In the genomic region with DNA sequence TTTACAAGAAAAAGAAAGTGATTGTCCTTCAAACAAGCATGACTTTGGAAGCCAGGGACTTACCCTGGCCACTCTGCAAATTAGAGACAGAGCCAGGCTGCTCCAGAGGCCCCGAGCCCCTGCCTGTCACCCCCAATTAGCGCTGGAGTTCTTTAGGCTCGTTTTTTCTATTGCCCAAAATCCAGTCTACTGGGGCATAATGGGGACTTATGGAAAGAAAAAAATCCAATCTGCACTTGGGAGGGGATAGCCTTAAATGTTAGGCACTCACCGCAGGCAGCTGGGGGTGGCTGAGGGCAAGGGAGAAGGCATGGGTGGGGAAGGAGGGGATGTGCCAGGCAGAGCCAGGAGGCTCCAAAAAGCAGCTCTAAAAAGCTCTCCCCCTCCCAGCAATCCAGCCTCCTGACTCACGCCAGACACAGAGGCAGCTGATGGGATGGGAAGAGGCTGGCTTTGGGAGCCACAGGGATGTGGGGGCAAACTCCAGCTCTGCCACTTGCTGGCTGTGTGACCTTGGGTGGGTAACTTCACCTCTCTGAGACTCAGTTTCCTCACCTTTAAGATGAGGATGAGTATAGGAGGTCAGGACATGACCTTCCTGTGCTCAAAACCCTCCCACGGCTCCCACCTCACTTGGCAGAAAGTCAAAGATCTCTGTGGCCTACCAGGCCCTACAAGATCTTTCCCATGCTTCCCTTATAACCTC, we compare ENCODE assay signal across 1 cellular context.
TF ChIP-seq lines count a peak whose summit lies in the region.

No MANE protein-coding gene starts in this region.

TF ChIP-seq in HepG2, 621 proteins besides CTCF, POLR2A, EP300 and RAD21 (continued from another document):
- TF ChIP-seq, protein P1, sequence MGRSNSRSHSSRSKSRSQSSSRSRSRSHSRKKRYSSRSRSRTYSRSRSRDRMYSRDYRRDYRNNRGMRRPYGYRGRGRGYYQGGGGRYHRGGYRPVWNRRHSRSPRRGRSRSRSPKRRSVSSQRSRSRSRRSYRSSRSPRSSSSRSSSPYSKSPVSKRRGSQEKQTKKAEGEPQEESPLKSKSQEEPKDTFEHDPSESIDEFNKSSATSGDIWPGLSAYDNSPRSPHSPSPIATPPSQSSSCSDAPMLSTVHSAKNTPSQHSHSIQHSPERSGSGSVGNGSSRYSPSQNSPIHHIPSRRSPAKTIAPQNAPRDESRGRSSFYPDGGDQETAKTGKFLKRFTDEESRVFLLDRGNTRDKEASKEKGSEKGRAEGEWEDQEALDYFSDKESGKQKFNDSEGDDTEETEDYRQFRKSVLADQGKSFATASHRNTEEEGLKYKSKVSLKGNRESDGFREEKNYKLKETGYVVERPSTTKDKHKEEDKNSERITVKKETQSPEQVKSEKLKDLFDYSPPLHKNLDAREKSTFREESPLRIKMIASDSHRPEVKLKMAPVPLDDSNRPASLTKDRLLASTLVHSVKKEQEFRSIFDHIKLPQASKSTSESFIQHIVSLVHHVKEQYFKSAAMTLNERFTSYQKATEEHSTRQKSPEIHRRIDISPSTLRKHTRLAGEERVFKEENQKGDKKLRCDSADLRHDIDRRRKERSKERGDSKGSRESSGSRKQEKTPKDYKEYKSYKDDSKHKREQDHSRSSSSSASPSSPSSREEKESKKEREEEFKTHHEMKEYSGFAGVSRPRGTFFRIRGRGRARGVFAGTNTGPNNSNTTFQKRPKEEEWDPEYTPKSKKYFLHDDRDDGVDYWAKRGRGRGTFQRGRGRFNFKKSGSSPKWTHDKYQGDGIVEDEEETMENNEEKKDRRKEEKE (IDR thresholded peaks at IDR 0.05): no peak
- TF ChIP-seq KDM4B (CRISPR knock-in tag; IDR thresholded peaks at IDR 0.05) (no peak), ISL2 (CRISPR knock-in tag; IDR thresholded peaks at IDR 0.05) (no peak), CHCHD3 (CRISPR knock-in tag; IDR thresholded peaks at IDR 0.05) (0 out of 2 replicates have a peak, but pooled peaks have one; percentile 32), ZBTB1 (CRISPR knock-in tag; IDR thresholded peaks at IDR 0.05; ENCODE audit: borderline replicate concordance) (no peak), ZNF326 (CRISPR knock-in tag; IDR thresholded peaks at IDR 0.05; ENCODE audit: borderline replicate concordance) (no peak), KDM5B (CRISPR knock-in tag; IDR thresholded peaks at IDR 0.05; ENCODE audit: borderline replicate concordance) (0 out of 2 replicates have a peak, but pooled peaks have one; percentile 5), CREB1 (IDR thresholded peaks at IDR 0.05) (no peak), CREB1 (CRISPR knock-in tag; IDR thresholded peaks at IDR 0.05) (no peak), NR2C2 (CRISPR knock-in tag; IDR thresholded peaks at IDR 0.05; ENCODE audit: borderline replicate concordance) (no peak), ZFP62 (CRISPR knock-in tag; IDR thresholded peaks at IDR 0.05) (no peak), KDM3A (CRISPR knock-in tag; IDR thresholded peaks at IDR 0.05; ENCODE audit: low read depth) (no peak), ATF7-NPFF (CRISPR knock-in tag; IDR thresholded peaks at IDR 0.05; ENCODE audit: low read depth) (no peak), CBX1 (IDR thresholded peaks at IDR 0.05; ENCODE audit: low read depth) (no peak), ASH2L (IDR thresholded peaks at IDR 0.05; ENCODE audit: insufficient read length, low read depth, low read length) (peak; percentile 18), EZH2 (conservative IDR thresholded peaks at IDR 0.05; ENCODE audit: low read depth, low read length) (no peak), KLF15 (CRISPR knock-in tag; IDR thresholded peaks at IDR 0.05; ENCODE audit: borderline replicate concordance) (no peak), GABPA (IDR thresholded peaks at IDR 0.05; ENCODE audit: low read depth, low read length) (no peak), GABPA (CRISPR knock-in tag; IDR thresholded peaks at IDR 0.05; ENCODE audit: low read depth) (no peak), KDM5A (IDR thresholded peaks at IDR 0.05; ENCODE audit: borderline replicate concordance, low read length) (no peak), SMYD3 (CRISPR knock-in tag; IDR thresholded peaks at IDR 0.05) (no peak), TP53 (CRISPR knock-in tag; conservative IDR thresholded peaks at IDR 0.05) (no peak), MBD4 (IDR thresholded peaks at IDR 0.05; ENCODE audit: borderline replicate concordance, low read length) (no peak), NFRKB (IDR thresholded peaks at IDR 0.05) (no peak), NAIF1 (CRISPR knock-in tag; IDR thresholded peaks at IDR 0.05; ENCODE audit: borderline replicate concordance) (no peak), ZMYM3 (CRISPR knock-in tag; IDR thresholded peaks at IDR 0.05) (peak; percentile 82), SMC3 (IDR thresholded peaks at IDR 0.05; ENCODE audit: low read length) (no peak), ZNF607 (CRISPR knock-in tag; IDR thresholded peaks at IDR 0.05; ENCODE audit: borderline replicate concordance) (no peak), SMAD3 (CRISPR knock-in tag; IDR thresholded peaks at IDR 0.05) (no peak), ZNF792 (CRISPR knock-in tag; IDR thresholded peaks at IDR 0.05) (no peak), ZNF883 (CRISPR knock-in tag; IDR thresholded peaks at IDR 0.05; ENCODE audit: not compliant biosample characterization) (no peak), ZNF768 (CRISPR knock-in tag; IDR thresholded peaks at IDR 0.05) (peak; percentile 94), ZNF629 (CRISPR knock-in tag; conservative IDR thresholded peaks at IDR 0.05) (no peak), ZMAT3 (CRISPR knock-in tag; conservative IDR thresholded peaks at IDR 0.05) (0 out of 2 replicates have a peak, but pooled peaks have one; percentile 71), ZNF878 (CRISPR knock-in tag; IDR thresholded peaks at IDR 0.05) (0 out of 2 replicates have a peak, but pooled peaks have one; percentile 19), ZNF44 (CRISPR knock-in tag; IDR thresholded peaks at IDR 0.05) (no peak), KMT2A (CRISPR knock-in tag; IDR thresholded peaks at IDR 0.05) (no peak), TAF1 (CRISPR knock-in tag; IDR thresholded peaks at IDR 0.05) (0 out of 2 replicates have a peak, but pooled peaks have one; percentile 15), MAFK (conservative IDR thresholded peaks at IDR 0.05 in 1 of 2, IDR thresholded peaks at IDR 0.05 in 1 of 2; ENCODE audit: low read length in 2 of 2) (no peak)
- TF ChIP-seq, protein P2, sequence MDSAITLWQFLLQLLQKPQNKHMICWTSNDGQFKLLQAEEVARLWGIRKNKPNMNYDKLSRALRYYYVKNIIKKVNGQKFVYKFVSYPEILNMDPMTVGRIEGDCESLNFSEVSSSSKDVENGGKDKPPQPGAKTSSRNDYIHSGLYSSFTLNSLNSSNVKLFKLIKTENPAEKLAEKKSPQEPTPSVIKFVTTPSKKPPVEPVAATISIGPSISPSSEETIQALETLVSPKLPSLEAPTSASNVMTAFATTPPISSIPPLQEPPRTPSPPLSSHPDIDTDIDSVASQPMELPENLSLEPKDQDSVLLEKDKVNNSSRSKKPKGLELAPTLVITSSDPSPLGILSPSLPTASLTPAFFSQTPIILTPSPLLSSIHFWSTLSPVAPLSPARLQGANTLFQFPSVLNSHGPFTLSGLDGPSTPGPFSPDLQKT (CRISPR knock-in tag; IDR thresholded peaks at IDR 0.05; ENCODE audit: borderline replicate concordance): no peak
- TF ChIP-seq, protein P3, sequence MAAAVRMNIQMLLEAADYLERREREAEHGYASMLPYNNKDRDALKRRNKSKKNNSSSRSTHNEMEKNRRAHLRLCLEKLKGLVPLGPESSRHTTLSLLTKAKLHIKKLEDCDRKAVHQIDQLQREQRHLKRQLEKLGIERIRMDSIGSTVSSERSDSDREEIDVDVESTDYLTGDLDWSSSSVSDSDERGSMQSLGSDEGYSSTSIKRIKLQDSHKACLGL (CRISPR knock-in tag; IDR thresholded peaks at IDR 0.05): no peak
- TF ChIP-seq, protein P4, sequence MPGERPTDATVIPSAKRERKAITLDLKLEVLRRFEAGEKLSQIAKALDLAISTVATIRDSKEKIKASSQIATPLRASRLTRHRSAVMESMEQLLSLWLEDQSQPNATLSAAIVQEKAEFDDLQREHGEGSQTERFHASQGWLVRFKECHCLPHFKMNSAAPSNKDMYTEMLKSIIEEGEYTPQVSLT (CRISPR knock-in tag; IDR thresholded peaks at IDR 0.05; ENCODE audit: borderline replicate concordance, low read depth): no peak
- TF ChIP-seq, protein P5, sequence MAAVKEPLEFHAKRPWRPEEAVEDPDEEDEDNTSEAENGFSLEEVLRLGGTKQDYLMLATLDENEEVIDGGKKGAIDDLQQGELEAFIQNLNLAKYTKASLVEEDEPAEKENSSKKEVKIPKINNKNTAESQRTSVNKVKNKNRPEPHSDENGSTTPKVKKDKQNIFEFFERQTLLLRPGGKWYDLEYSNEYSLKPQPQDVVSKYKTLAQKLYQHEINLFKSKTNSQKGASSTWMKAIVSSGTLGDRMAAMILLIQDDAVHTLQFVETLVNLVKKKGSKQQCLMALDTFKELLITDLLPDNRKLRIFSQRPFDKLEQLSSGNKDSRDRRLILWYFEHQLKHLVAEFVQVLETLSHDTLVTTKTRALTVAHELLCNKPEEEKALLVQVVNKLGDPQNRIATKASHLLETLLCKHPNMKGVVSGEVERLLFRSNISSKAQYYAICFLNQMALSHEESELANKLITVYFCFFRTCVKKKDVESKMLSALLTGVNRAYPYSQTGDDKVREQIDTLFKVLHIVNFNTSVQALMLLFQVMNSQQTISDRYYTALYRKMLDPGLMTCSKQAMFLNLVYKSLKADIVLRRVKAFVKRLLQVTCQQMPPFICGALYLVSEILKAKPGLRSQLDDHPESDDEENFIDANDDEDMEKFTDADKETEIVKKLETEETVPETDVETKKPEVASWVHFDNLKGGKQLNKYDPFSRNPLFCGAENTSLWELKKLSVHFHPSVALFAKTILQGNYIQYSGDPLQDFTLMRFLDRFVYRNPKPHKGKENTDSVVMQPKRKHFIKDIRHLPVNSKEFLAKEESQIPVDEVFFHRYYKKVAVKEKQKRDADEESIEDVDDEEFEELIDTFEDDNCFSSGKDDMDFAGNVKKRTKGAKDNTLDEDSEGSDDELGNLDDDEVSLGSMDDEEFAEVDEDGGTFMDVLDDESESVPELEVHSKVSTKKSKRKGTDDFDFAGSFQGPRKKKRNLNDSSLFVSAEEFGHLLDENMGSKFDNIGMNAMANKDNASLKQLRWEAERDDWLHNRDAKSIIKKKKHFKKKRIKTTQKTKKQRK (IDR thresholded peaks at IDR 0.05; ENCODE audit: low read length): no peak
- TF ChIP-seq, protein P6, sequence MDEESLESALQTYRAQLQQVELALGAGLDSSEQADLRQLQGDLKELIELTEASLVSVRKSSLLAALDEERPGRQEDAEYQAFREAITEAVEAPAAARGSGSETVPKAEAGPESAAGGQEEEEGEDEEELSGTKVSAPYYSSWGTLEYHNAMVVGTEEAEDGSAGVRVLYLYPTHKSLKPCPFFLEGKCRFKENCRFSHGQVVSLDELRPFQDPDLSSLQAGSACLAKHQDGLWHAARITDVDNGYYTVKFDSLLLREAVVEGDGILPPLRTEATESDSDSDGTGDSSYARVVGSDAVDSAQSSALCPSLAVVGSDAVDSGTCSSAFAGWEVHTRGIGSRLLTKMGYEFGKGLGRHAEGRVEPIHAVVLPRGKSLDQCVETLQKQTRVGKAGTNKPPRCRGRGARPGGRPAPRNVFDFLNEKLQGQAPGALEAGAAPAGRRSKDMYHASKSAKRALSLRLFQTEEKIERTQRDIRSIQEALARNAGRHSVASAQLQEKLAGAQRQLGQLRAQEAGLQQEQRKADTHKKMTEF (CRISPR knock-in tag; IDR thresholded peaks at IDR 0.05): no peak
- TF ChIP-seq, protein P7, sequence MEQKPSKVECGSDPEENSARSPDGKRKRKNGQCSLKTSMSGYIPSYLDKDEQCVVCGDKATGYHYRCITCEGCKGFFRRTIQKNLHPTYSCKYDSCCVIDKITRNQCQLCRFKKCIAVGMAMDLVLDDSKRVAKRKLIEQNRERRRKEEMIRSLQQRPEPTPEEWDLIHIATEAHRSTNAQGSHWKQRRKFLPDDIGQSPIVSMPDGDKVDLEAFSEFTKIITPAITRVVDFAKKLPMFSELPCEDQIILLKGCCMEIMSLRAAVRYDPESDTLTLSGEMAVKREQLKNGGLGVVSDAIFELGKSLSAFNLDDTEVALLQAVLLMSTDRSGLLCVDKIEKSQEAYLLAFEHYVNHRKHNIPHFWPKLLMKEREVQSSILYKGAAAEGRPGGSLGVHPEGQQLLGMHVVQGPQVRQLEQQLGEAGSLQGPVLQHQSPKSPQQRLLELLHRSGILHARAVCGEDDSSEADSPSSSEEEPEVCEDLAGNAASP (CRISPR knock-in tag; IDR thresholded peaks at IDR 0.05; ENCODE audit: borderline replicate concordance): no peak
